13 cellular contexts compared by ENCODE assay signal in the genomic region with DNA sequence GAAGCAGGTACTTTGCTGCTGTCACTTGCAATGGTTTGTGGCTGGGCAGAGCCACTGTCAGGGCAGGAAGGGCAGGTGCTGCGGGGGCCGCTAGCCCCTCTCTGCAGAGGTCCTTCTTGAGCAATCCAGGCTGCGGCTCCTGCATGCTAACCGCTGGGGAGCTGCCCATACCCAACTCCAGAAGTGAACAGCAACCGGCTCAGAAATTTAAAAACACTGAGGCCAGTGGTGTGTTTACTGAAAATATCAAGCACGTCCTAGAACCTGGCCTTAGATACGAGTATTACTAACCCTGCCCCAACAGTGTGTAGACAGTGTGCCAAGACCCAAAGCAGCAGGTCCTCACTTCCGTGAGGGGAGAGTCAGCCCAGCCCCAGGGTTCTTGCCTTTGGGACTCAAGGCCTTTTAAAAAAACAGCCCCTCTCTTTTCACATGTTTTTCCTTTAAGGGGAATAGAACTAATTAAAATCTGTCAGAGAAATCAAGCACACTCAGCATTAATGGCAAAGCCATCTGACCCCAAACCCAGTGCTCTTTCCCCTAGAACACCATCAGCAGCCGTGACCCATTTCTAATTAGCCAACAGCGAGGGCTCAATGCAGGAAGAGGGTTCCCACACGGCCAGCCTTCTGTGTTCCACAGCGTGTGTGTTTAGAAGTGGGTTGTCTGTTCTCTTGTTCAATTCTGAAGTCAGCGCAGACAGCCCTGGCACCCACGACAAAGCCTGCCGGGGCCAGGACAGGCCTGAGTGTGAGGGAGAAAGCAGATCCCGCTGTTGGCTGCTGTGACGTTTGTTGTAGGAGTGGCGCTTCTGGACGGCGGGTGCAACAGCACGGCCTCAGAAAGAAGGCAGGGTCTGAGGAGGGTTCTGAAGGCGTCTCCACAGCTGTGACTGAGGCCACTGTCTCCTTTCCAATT.
DNase-seq lines count a peak whose midpoint lies in the region; ATAC-seq and TF ChIP-seq lines count a peak whose summit lies in the region.
"Had no signal": no experiment of that assay in that cellular context is flagged by ENCODE, and none has a peak within 500 bp of the region (broad histone marks: within the 10 kb centered on the region; RNA-seq: fewer than 3 reads in every experiment).

No MANE protein-coding gene starts in this region.

- H3K36me3 ChIP-seq in gastroesophageal sphincter = no peaks in the 10 kb centered on the region
- no peaks in the 10 kb centered on the region for H3K36me3 ChIP-seq in upper lobe of right lung
- H3K36me3 ChIP-seq: thyroid gland had no signal

- peak; percentile 59 for DNase-seq in activated CD8-positive, alpha-beta memory T cell treated with anti-CD3 and anti-CD28 coated beads for 24 hours
- no peak for DNase-seq in activated CD8-positive, alpha-beta memory T cell treated with anti-CD3 and anti-CD28 coated beads, Interleukin-2, amount 50 U/mL, for 4 hours
- DNase-seq in upper lobe of right lung (peak; percentile 63), NCI-H510A (lab: John Stamatoyannopoulos, UW) (no peak), amniotic stem cell (lab: John Stamatoyannopoulos, UW) (no peak)
- DNase-seq in central memory CD4-positive, alpha-beta T cell = no peak
- DNase-seq: HCEC 1CT; NCI-H510A treated with DMSO at 0.1 percent for 48 hours; stimulated activated CD4-positive, alpha-beta T cell treated with anti-CD3 and anti-CD28 coated beads, Interleukin-12 subunit alpha, Interleukin-12 subunit beta, amount 100 ng/mL, for 4 hours had no signal

- H3K9me3 Mint-ChIP-seq in nephron = no peaks in the 10 kb centered on the region

- peaks cover 45% of the 10 kb centered on the region for H3K4me1 Mint-ChIP-seq in nephron

- H3K4me3 ChIP-seq in gastroesophageal sphincter = no peak overlapping the region
- no peak overlapping the region for H3K4me3 ChIP-seq in upper lobe of right lung
- H3K4me3 ChIP-seq: thyroid gland had no signal

- H3K27ac ChIP-seq in gastroesophageal sphincter (peak overlapping the region in 3 of 4 donors; percentile 61 to 68 (median 64)), upper lobe of right lung (peak overlapping the region; percentile 26)
- H3K27ac ChIP-seq: thyroid gland, VCaP had no signal

- H3K4me3 Mint-ChIP-seq in nephron = peak overlapping the region in 1 of 3 experiments; percentile 45

- TF ChIP-seq EP300 in gastroesophageal sphincter (IDR thresholded peaks at IDR 0.05) = no peak

- TF ChIP-seq POLR2A in gastroesophageal sphincter (IDR thresholded peaks at IDR 0.05) = no peak

- intact Hi-C loops in upper lobe of right lung (cut with DNase I) = no loop called here

- no peaks in the 10 kb centered on the region for H3K27me3 ChIP-seq in gastroesophageal sphincter
- H3K27me3 ChIP-seq in upper lobe of right lung = no peaks in the 10 kb centered on the region
- H3K27me3 ChIP-seq: thyroid gland had no signal

- WGBS in gastroesophageal sphincter (ENCODE audit: low coverage in 1 of 2), 2 donors = 48 to 79% methylated on average over 3 to 5 of the region's 22 CpGs

- no peaks in the 10 kb centered on the region for H3K36me3 Mint-ChIP-seq in nephron (ENCODE audit: low read depth)

- H3K9me3 ChIP-seq in gastroesophageal sphincter = no peaks in the 10 kb centered on the region
- H3K9me3 ChIP-seq in upper lobe of right lung = no peaks in the 10 kb centered on the region
- H3K9me3 ChIP-seq: thyroid gland had no signal

- H3K27me3 Mint-ChIP-seq in nephron (ENCODE audit: low read depth) = peaks cover 29% of the 10 kb centered on the region

- peak overlapping the region; percentile 27 to 58 (median 47) for H3K27ac Mint-ChIP-seq in nephron

- peak; percentile 90 for ATAC-seq in gastroesophageal sphincter
- ATAC-seq in upper lobe of right lung = peak; percentile 56

- peaks cover 0 to 46% (median 3%) of the 10 kb centered on the region in 3 donors for H3K4me1 ChIP-seq in gastroesophageal sphincter
- no peaks in the 10 kb centered on the region for H3K4me1 ChIP-seq in upper lobe of right lung
- H3K4me1 ChIP-seq: thyroid gland had no signal

- peak in 1 of 4 experiments; percentile 11 for TF ChIP-seq CTCF in gastroesophageal sphincter (IDR thresholded peaks at IDR 0.05)
- no peak for TF ChIP-seq CTCF in nephron (IDR thresholded peaks at IDR 0.05; ENCODE audit: unreplicated experiment in 3 of 3)
- TF ChIP-seq CTCF in upper lobe of right lung (IDR thresholded peaks at IDR 0.05) = no peak

Comparison
In these comparisons a context has a peak if more than half of its experiments do, and no peak if none do; other contexts are left out.
1. DNase-seq: peak in activated CD8-positive, alpha-beta memory T cell treated with anti-CD3 and anti-CD28 coated beads for 24 hours (single experiment) and upper lobe of right lung (single experiment); none in activated CD8-positive, alpha-beta memory T cell treated with anti-CD3 and anti-CD28 coated beads, Interleukin-2, amount 50 U/mL, for 4 hours (single experiment), central memory CD4-positive, alpha-beta T cell (single experiment), NCI-H510A (single experiment) and amniotic stem cell (single experiment).